In the genomic region with DNA sequence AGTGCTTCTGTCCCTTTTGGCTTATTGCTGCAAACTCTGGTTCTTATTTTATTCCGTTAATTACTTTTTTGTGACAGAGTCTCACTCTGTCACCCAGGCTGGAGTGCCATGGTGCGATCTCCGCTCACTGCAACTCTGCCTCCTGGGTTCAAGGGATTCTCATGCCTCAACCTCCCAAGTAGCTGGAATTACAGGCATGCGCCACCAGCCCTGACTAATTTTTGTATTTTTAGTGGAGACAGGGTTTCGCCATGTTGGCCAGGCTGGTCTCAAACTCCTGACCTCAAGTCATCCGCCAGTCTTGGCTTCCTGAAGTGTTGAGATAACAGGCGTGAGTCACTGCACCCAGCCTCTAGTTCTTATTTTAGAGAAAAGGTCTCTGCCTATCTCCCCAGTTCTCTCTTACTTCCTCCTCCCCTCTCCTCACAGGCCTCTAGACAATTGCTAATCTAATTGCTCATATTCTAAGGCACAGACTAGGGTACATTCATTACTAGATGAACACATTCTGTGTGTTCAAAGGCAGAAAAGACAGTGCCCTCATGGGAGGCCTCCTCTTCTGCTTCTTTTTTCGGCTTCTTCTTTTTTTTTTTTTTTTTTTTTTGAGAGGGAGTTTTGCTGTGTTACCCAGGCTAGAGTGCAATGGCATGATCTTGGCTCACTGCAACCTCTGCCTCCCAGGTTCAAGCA, we compare ENCODE assay signal across 12 cellular contexts. TPM values are rescaled to one million over a fixed set of nuclear protein-coding genes. Genes with fewer than 3 reads are reported as not detected.
DNase-seq lines count a peak whose midpoint lies in the region; ATAC-seq and TF ChIP-seq lines count a peak whose summit lies in the region.
"Had no signal": no experiment of that assay in that cellular context is flagged by ENCODE, and none has a peak within 500 bp of the region (broad histone marks: within the 10 kb centered on the region; RNA-seq: fewer than 3 reads in every experiment).

No MANE protein-coding gene starts in this region.

- H3K27me3 ChIP-seq in right cardiac atrium (ENCODE audit: control insufficient read depth, insufficient read depth), result no peaks in the 10 kb centered on the region
- H3K27me3 ChIP-seq: BLaER1, hepatocyte had no signal

- peak; percentile 71 for ATAC-seq in activated CD8-positive, alpha-beta T cell treated with anti-CD3 and anti-CD28 coated beads for 36 hours
- ATAC-seq in right cardiac atrium (peak; percentile 88 to 93), GM21447 (IDR thresholded peaks at IDR 0.05; ENCODE audit: unreplicated experiment) (no peak)

- CTCF ChIA-PET in activated CD8-positive, alpha-beta T cell treated with anti-CD3 and anti-CD28 coated beads for 36 hours (lab: Charles Lee), result interaction anchor here (1.8 kb wide), 1 partner anchor 24 kb away, joined by 8 read pairs; no protein-coding TSS in a partner anchor

- peaks cover 27% of the 10 kb centered on the region for H3K36me3 Mint-ChIP-seq in activated CD8-positive, alpha-beta T cell treated with anti-CD3 and anti-CD28 coated beads for 36 hours (ENCODE audit: low read depth)

- intact Hi-C loops in activated CD8-positive, alpha-beta T cell treated with anti-CD3 and anti-CD28 coated beads for 36 hours (cut with micrococcal nuclease), result no loop called here
- intact Hi-C loops in right cardiac atrium (cut with DNase I), result no loop called here
- intact Hi-C loops in posterior cingulate gyrus (cut with DNase I), result no loop called here

- no peak overlapping the region for H3K4me3 Mint-ChIP-seq in activated CD8-positive, alpha-beta T cell treated with anti-CD3 and anti-CD28 coated beads for 36 hours

- DNase-seq in stimulated activated CD4-positive, alpha-beta T cell treated with anti-CD3 and anti-CD28 coated beads, Interleukin-1b, Interleukin-23, amount 100 ng/mL, for 48 hours, result peak; percentile 16
- no peak for DNase-seq in stimulated activated CD4-positive, alpha-beta T cell treated with anti-CD3 and anti-CD28 coated beads, Interleukin-12 subunit alpha, Interleukin-12 subunit beta, amount 100 ng/mL, for 4 hours
- DNase-seq in activated CD8-positive, alpha-beta T cell treated with anti-CD3 and anti-CD28 coated beads for 36 hours, result peak; percentile 30
- peak; percentile 57 to 75 (median 71) for DNase-seq in right cardiac atrium
- DNase-seq in NCI-H146 treated with DMSO at 0.1 percent for 48 hours (lab: John Stamatoyannopoulos, UW; ENCODE audit: unreplicated experiment), result no peak
- DNase-seq in ureter (ENCODE audit: low spot score), result no peak
- no peak for DNase-seq in posterior cingulate gyrus
- DNase-seq: activated naive CD4-positive, alpha-beta T cell; psoas muscle had no signal

- H3K9me3 Mint-ChIP-seq in activated CD8-positive, alpha-beta T cell treated with anti-CD3 and anti-CD28 coated beads for 36 hours, result no peaks in the 10 kb centered on the region

- peaks cover 2% of the 10 kb centered on the region for H3K4me1 Mint-ChIP-seq in activated CD8-positive, alpha-beta T cell treated with anti-CD3 and anti-CD28 coated beads for 36 hours (ENCODE audit: low read depth)

- no peaks in the 10 kb centered on the region for H3K9me3 ChIP-seq in right cardiac atrium (ENCODE audit: control insufficient read depth, low read length)
- H3K9me3 ChIP-seq: BLaER1, psoas muscle had no signal

- H3K27ac ChIP-seq in right cardiac atrium (ENCODE audit: low read length), result peak overlapping the region; percentile 78
- H3K27ac ChIP-seq: BLaER1, hepatocyte, psoas muscle had no signal

- H3K27me3 Mint-ChIP-seq in activated CD8-positive, alpha-beta T cell treated with anti-CD3 and anti-CD28 coated beads for 36 hours, result no peaks in the 10 kb centered on the region

- H3K4me3 ChIP-seq in right cardiac atrium (ENCODE audit: low read length), result no peak overlapping the region
- H3K4me3 ChIP-seq: BLaER1, hepatocyte, psoas muscle had no signal

- TF ChIP-seq CTCF in activated CD8-positive, alpha-beta T cell treated with anti-CD3 and anti-CD28 coated beads for 36 hours (IDR thresholded peaks at IDR 0.05), result no peak

- H3K4me1 ChIP-seq in right cardiac atrium (ENCODE audit: control insufficient read depth, insufficient read depth, low read length), result peaks cover 2% of the 10 kb centered on the region
- H3K4me1 ChIP-seq: BLaER1, psoas muscle had no signal

- 59% methylated on average over 8 of the region's 8 CpGs for WGBS in right cardiac atrium

- H3K27ac Mint-ChIP-seq in activated CD8-positive, alpha-beta T cell treated with anti-CD3 and anti-CD28 coated beads for 36 hours, result peak overlapping the region; percentile 6

- POLR2A ChIA-PET in activated CD8-positive, alpha-beta T cell treated with anti-CD3 and anti-CD28 coated beads for 36 hours (lab: Charles Lee), result no interaction called here

RNA-seq across cellular contexts. Expression of gene EDEM2, which starts 27.0 kb away (rescaled TPM):
- 10 to 100 TPM; 14.4 to 16.0 TPM for total RNA-seq in activated CD8-positive, alpha-beta T cell treated with anti-CD3 and anti-CD28 coated beads for 36 hours
- 10 to 100 TPM; 15.1 to 25.9 (median 15.4) TPM for total RNA-seq in right cardiac atrium
- 11.8 TPM for polyA plus RNA-seq in right cardiac atrium
- total RNA-seq in ureter, result 20.5 TPM

RNA-seq across cellular contexts. Expression of gene TRPC4AP, which starts 27.6 kb away (rescaled TPM):
- total RNA-seq in activated CD8-positive, alpha-beta T cell treated with anti-CD3 and anti-CD28 coated beads for 36 hours, result 10 to 100 TPM; 34.2 to 38.2 TPM
- total RNA-seq in right cardiac atrium, result 10 to 100 TPM; 34.3 to 44.6 (median 36.6) TPM
- polyA plus RNA-seq in right cardiac atrium, result 29.1 TPM
- total RNA-seq in ureter, result 57.5 TPM

RNA-seq across cellular contexts. Expression of gene PROCR, which starts 51.7 kb away (rescaled TPM):
- 1 to 10 TPM; 2.3 to 3.0 TPM for total RNA-seq in activated CD8-positive, alpha-beta T cell treated with anti-CD3 and anti-CD28 coated beads for 36 hours
- 10 to 100 TPM; 12.9 to 43.7 (median 22.4) TPM for total RNA-seq in right cardiac atrium
- polyA plus RNA-seq in right cardiac atrium, result 28.0 TPM
- total RNA-seq in ureter, result 17.6 TPM

Comparison
In these comparisons a context has a peak if more than half of its experiments do, and no peak if none do; other contexts are left out.
1. DNase-seq: peak in stimulated activated CD4-positive, alpha-beta T cell treated with anti-CD3 and anti-CD28 coated beads, Interleukin-1b, Interleukin-23, amount 100 ng/mL, for 48 hours (single experiment), activated CD8-positive, alpha-beta T cell treated with anti-CD3 and anti-CD28 coated beads for 36 hours (single experiment) and right cardiac atrium (3 of 3); none in stimulated activated CD4-positive, alpha-beta T cell treated with anti-CD3 and anti-CD28 coated beads, Interleukin-12 subunit alpha, Interleukin-12 subunit beta, amount 100 ng/mL, for 4 hours (single experiment), NCI-H146 treated with DMSO at 0.1 percent for 48 hours (single experiment), ureter (single experiment) and posterior cingulate gyrus (0 of 10).